9 cellular contexts compared by ENCODE assay signal in genomic region chr2:193749485-193749884, GRCh38.
"Had no signal": no experiment of that assay in that cellular context is flagged by ENCODE, and none has a peak within 500 bp of the region (broad histone marks: within the 10 kb centered on the region; RNA-seq: fewer than 3 reads in every experiment).

No MANE protein-coding gene starts in this region.

- H3K9ac ChIP-seq: GM23248, KMS-11 had no signal

- H3K27ac ChIP-seq: GM23248, HL-60, KMS-11 had no signal

- H3K4me2 ChIP-seq: KMS-11 had no signal

- H3K9me3 ChIP-seq: HAP-1 had no signal

- DNase-seq: GM23248, GOT3, H7, HFFc6, KBM-7 had no signal

- H2AFZ ChIP-seq: GM23248 had no signal

- H3K36me3 ChIP-seq: HAP-1 had no signal

- H3K4me3 ChIP-seq: GM23248, HAP-1 had no signal

- ATAC-seq: HCT116 had no signal
